In the genomic region with DNA sequence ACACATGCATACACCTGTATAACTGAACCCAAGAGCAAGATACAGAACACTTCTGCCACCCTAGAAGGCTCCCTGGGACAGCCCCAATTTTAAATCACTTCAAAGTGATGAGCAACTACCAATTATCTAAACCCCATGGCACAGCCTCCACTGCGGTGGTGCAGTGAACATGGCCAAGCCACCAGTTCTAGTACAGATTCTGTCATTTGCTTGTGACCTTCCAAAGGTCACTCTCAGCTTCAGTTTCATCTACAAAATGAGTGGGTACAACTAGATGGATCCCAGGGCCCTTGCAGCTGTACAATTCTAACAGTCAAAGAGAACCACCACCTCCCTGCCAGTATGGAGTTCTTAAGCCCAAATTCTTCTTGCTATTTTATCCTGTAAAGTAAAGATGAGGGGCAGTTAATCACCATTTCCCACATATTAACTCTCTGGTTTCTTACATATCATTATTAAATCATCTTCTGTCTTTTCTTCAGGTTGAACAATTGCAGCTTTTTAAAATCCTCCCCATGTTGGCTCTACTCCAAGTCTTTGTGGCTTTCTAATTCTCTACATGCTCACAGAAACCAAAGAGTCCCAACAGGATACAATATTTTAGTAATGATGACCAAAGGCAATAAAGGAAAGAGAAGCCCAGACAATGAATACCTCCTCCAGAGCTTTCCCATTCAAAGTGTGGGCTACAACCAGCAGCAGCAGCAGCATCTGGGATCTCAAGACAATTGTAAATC, we compare ENCODE assay signal across 19 cellular contexts. TPM values are rescaled to one million over a fixed set of nuclear protein-coding genes. Genes with fewer than 3 reads are reported as not detected.
A peak's percentile ranks its signal among the peaks of the same experiment; 100 is the strongest.
DNase-seq lines count a peak whose midpoint lies in the region; ATAC-seq and TF ChIP-seq lines count a peak whose summit lies in the region.
"Had no signal": no experiment of that assay in that cellular context is flagged by ENCODE, and none has a peak within 500 bp of the region (broad histone marks: within the 10 kb centered on the region; RNA-seq: fewer than 3 reads in every experiment).

No MANE protein-coding gene starts in this region.

- ATAC-seq in GM19324 (IDR thresholded peaks at IDR 0.05; ENCODE audit: low FRiP score, unreplicated experiment) (peak; percentile 45), WTC11 (peak; percentile 36; the same call in 1 of the 2 replicates), lower lobe of right lung (no peak)
- no peak for ATAC-seq in activated naive CD8-positive, alpha-beta T cell treated with anti-CD3 and anti-CD28 coated beads, Interleukin-2, amount 50 U/mL, for 24 hours
- ATAC-seq: left colon had no signal

- H3K27ac ChIP-seq in HUES48 (ENCODE audit: low read depth, low read length) (peak overlapping the region; percentile 74), iPS-18a (ENCODE audit: low read length) (peak overlapping the region; percentile 24), lower lobe of right lung (no peak overlapping the region)
- H3K27ac ChIP-seq: tibial artery had no signal

- no peaks in the 10 kb centered on the region for H3K9me3 ChIP-seq in HUES48 (ENCODE audit: control insufficient read depth, insufficient read depth, low read length)
- no peaks in the 10 kb centered on the region for H3K9me3 ChIP-seq in iPS-18a (ENCODE audit: control insufficient read depth, low read depth, low read length)
- H3K9me3 ChIP-seq in lower lobe of right lung: no peaks in the 10 kb centered on the region
- H3K9me3 ChIP-seq: BE2C, tibial artery had no signal

- TF ChIP-seq CTCF in WTC11 (IDR thresholded peaks at IDR 0.05) (no peak), lower lobe of right lung (IDR thresholded peaks at IDR 0.05) (no peak)

- DNase-seq in WTC11 (ENCODE audit: low spot score) (no peak), T-helper 1 cell (no peak), lower lobe of right lung (no peak)
- DNase-seq in activated naive CD8-positive, alpha-beta T cell treated with anti-CD3 and anti-CD28 coated beads, Interleukin-2, amount 50 U/mL, for 24 hours: no peak
- DNase-seq: activated CD4-positive, alpha-beta T cell treated with anti-CD3 and anti-CD28 coated beads, Interleukin-2, amount 50 U/mL, for 4 hours; activated naive CD8-positive, alpha-beta T cell treated with anti-CD3 and anti-CD28 coated beads for 36 hours; BE2C; DMS 273 treated with DMSO at 0.1 percent for 48 hours; GF-D8; left colon; NCI-H1048; NK-92 treated with Interleukin-12 subunit alpha and Interleukin-12 subunit beta, amount 100 ng/mL, for 24 hours; tibial artery had no signal

- H3K27me3 Mint-ChIP-seq in WTC11 (ENCODE audit: low read depth): no peaks in the 10 kb centered on the region
- peaks cover 2% of the 10 kb centered on the region for H3K27me3 Mint-ChIP-seq in activated naive CD8-positive, alpha-beta T cell treated with anti-CD3 and anti-CD28 coated beads, Interleukin-2, amount 50 U/mL, for 24 hours

- H3K36me3 Mint-ChIP-seq in WTC11: peaks cover 2% of the 10 kb centered on the region
- H3K36me3 Mint-ChIP-seq in activated naive CD8-positive, alpha-beta T cell treated with anti-CD3 and anti-CD28 coated beads, Interleukin-2, amount 50 U/mL, for 24 hours (ENCODE audit: low read depth): no peaks in the 10 kb centered on the region
- H3K36me3 Mint-ChIP-seq: activated naive CD8-positive, alpha-beta T cell treated with anti-CD3 and anti-CD28 coated beads for 36 hours; IgD-negative memory B cell had no signal

- H3K4me3 Mint-ChIP-seq in WTC11: peak overlapping the region; percentile 20; the same call in 1 of the 2 replicates
- H3K4me3 Mint-ChIP-seq in activated naive CD8-positive, alpha-beta T cell treated with anti-CD3 and anti-CD28 coated beads, Interleukin-2, amount 50 U/mL, for 24 hours: no peak overlapping the region
- H3K4me3 Mint-ChIP-seq: activated naive CD8-positive, alpha-beta T cell treated with anti-CD3 and anti-CD28 coated beads for 36 hours; central memory CD8-positive, alpha-beta T cell; IgD-negative memory B cell; neural crest cell had no signal

- peaks cover 39% of the 10 kb centered on the region for H3K4me1 Mint-ChIP-seq in WTC11
- no peaks in the 10 kb centered on the region for H3K4me1 Mint-ChIP-seq in activated naive CD8-positive, alpha-beta T cell treated with anti-CD3 and anti-CD28 coated beads, Interleukin-2, amount 50 U/mL, for 24 hours
- H3K4me1 Mint-ChIP-seq: activated naive CD8-positive, alpha-beta T cell treated with anti-CD3 and anti-CD28 coated beads for 36 hours; central memory CD8-positive, alpha-beta T cell had no signal

- intact Hi-C loops in lower lobe of right lung (cut with DNase I): no loop called here

- CTCF ChIA-PET in WTC11 (lab: Charles Lee): no interaction called here

- H3K27me3 ChIP-seq in HUES48 (ENCODE audit: control insufficient read depth, insufficient read depth, low read length): no peaks in the 10 kb centered on the region
- H3K27me3 ChIP-seq in iPS-18a (ENCODE audit: control insufficient read depth, insufficient read depth, low read length): no peaks in the 10 kb centered on the region
- no peaks in the 10 kb centered on the region for H3K27me3 ChIP-seq in lower lobe of right lung (ENCODE audit: low read depth)
- H3K27me3 ChIP-seq: BE2C, tibial artery had no signal

- H3K9ac ChIP-seq in HUES48 (ENCODE audit: low read depth, low read length) (no peak overlapping the region), iPS-18a (ENCODE audit: low read length) (no peak overlapping the region)

- H3K36me3 ChIP-seq in HUES48 (ENCODE audit: control insufficient read depth, insufficient read depth, low read length): no peaks in the 10 kb centered on the region
- no peaks in the 10 kb centered on the region for H3K36me3 ChIP-seq in iPS-18a (ENCODE audit: control insufficient read depth, low read depth, low read length)
- H3K36me3 ChIP-seq in lower lobe of right lung: no peaks in the 10 kb centered on the region
- H3K36me3 ChIP-seq: BE2C, tibial artery had no signal

- H3K4me1 ChIP-seq in HUES48 (ENCODE audit: control insufficient read depth, insufficient read depth, low read length) (peaks cover 38% of the 10 kb centered on the region), iPS-18a (ENCODE audit: control insufficient read depth, low read depth, low read length) (peaks cover 32% of the 10 kb centered on the region), lower lobe of right lung (no peaks in the 10 kb centered on the region)
- H3K4me1 ChIP-seq: BE2C, tibial artery had no signal

- H3K4me3 ChIP-seq in HUES48 (ENCODE audit: low read depth, low read length) (no peak overlapping the region), iPS-18a (ENCODE audit: low read length) (peak overlapping the region; percentile 8), lower lobe of right lung (no peak overlapping the region)
- H3K4me3 ChIP-seq: tibial artery had no signal

- H3K27ac Mint-ChIP-seq in WTC11: peak overlapping the region; percentile 83
- no peak overlapping the region for H3K27ac Mint-ChIP-seq in activated naive CD8-positive, alpha-beta T cell treated with anti-CD3 and anti-CD28 coated beads, Interleukin-2, amount 50 U/mL, for 24 hours
- H3K27ac Mint-ChIP-seq: activated naive CD8-positive, alpha-beta T cell treated with anti-CD3 and anti-CD28 coated beads for 36 hours; IgD-negative memory B cell had no signal

- POLR2A ChIA-PET in WTC11 (lab: Charles Lee): no interaction called here

- H3K9me3 Mint-ChIP-seq in WTC11: no peaks in the 10 kb centered on the region
- H3K9me3 Mint-ChIP-seq in activated naive CD8-positive, alpha-beta T cell treated with anti-CD3 and anti-CD28 coated beads, Interleukin-2, amount 50 U/mL, for 24 hours: no peaks in the 10 kb centered on the region
- H3K9me3 Mint-ChIP-seq: activated naive CD8-positive, alpha-beta T cell treated with anti-CD3 and anti-CD28 coated beads for 36 hours; central memory CD8-positive, alpha-beta T cell; IgD-negative memory B cell had no signal

TF ChIP-seq in WTC11, 78 proteins besides CTCF, POLR2A, EP300 and RAD21 (continues in another document):
- no peak for TF ChIP-seq SMAD4 (CRISPR knock-in tag; IDR thresholded peaks at IDR 0.05)
- TF ChIP-seq, protein P1, sequence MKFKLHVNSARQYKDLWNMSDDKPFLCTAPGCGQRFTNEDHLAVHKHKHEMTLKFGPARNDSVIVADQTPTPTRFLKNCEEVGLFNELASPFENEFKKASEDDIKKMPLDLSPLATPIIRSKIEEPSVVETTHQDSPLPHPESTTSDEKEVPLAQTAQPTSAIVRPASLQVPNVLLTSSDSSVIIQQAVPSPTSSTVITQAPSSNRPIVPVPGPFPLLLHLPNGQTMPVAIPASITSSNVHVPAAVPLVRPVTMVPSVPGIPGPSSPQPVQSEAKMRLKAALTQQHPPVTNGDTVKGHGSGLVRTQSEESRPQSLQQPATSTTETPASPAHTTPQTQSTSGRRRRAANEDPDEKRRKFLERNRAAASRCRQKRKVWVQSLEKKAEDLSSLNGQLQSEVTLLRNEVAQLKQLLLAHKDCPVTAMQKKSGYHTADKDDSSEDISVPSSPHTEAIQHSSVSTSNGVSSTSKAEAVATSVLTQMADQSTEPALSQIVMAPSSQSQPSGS (CRISPR knock-in tag; IDR thresholded peaks at IDR 0.05; ENCODE audit: borderline replicate concordance, low read depth): no peak
- no peak for TF ChIP-seq ZNF138 (CRISPR knock-in tag; conservative IDR thresholded peaks at IDR 0.05)
- TF ChIP-seq ESRRA (CRISPR knock-in tag; IDR thresholded peaks at IDR 0.05; ENCODE audit: borderline replicate concordance): no peak
- TF ChIP-seq, protein P2, sequence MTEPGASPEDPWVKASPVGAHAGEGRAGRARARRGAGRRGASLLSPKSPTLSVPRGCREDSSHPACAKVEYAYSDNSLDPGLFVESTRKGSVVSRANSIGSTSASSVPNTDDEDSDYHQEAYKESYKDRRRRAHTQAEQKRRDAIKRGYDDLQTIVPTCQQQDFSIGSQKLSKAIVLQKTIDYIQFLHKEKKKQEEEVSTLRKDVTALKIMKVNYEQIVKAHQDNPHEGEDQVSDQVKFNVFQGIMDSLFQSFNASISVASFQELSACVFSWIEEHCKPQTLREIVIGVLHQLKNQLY (CRISPR knock-in tag; IDR thresholded peaks at IDR 0.05): no peak

RNA-seq across cellular contexts. Expression of a gene that starts 39.0 kb away (rescaled TPM):
- total RNA-seq in WTC11 (2021): 99.0 to 103 TPM (median 99.8 TPM) in 3 replicates
- total RNA-seq in lower lobe of right lung: 21.6 TPM
- total RNA-seq: activated naive CD8-positive, alpha-beta T cell treated with anti-CD3 and anti-CD28 coated beads for 36 hours had no signal

Comparison
In these comparisons a context has a peak if more than half of its experiments do, and no peak if none do; other contexts are left out.
1. ATAC-seq: peak in GM19324 (single experiment) and WTC11 (single experiment); none in lower lobe of right lung (0 of 2) and activated naive CD8-positive, alpha-beta T cell treated with anti-CD3 and anti-CD28 coated beads, Interleukin-2, amount 50 U/mL, for 24 hours (single experiment).